ENCODE assay signal across 9 cellular contexts in the genomic region with DNA sequence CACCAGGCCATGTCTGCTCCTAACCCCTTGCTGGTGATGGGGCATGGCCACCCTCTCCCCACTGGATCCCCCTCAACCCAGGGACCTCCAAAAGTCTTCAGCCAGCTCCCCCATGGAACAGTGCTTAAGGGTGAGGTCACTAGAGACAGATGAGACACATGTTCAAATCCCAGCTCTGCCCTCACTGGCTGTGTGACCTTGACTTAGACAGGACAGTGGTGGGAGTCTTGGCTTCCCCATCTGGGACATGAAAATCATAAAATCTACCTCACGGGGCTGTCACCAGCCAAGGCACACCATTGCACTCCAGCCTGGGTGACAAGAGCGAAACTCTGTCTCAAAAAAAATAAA. TPM values are rescaled to one million over a fixed set of nuclear protein-coding genes. Genes with fewer than 3 reads are reported as not detected.
DNase-seq lines count a peak whose midpoint lies in the region; ATAC-seq lines count a peak whose summit lies in the region.
"Had no signal": no experiment of that assay in that cellular context is flagged by ENCODE, and none has a peak within 500 bp of the region (broad histone marks: within the 10 kb centered on the region; RNA-seq: fewer than 3 reads in every experiment).

No MANE protein-coding gene starts in this region.

- H3K27me3 Mint-ChIP-seq in activated T-helper 17 cell treated with anti-CD3 and anti-CD28 coated beads, Interleukin-2, amount 50 U/mL, for 72 hours = no peaks in the 10 kb centered on the region
- no peaks in the 10 kb centered on the region for H3K27me3 Mint-ChIP-seq in natural killer cell treated with Interleukin-12 subunit alpha and Interleukin-12 subunit beta and Interleukin-15 and Interleukin-18, amount 100 ng/mL, for 72 hours

- peaks cover 91% of the 10 kb centered on the region for H3K36me3 Mint-ChIP-seq in activated T-helper 17 cell treated with anti-CD3 and anti-CD28 coated beads, Interleukin-2, amount 50 U/mL, for 72 hours (ENCODE audit: low read depth)
- H3K36me3 Mint-ChIP-seq in natural killer cell treated with Interleukin-12 subunit alpha and Interleukin-12 subunit beta and Interleukin-15 and Interleukin-18, amount 100 ng/mL, for 72 hours = peaks cover 5% of the 10 kb centered on the region

- H3K36me3 ChIP-seq in ACC112 (ENCODE audit: insufficient read depth, low read length) = no peaks in the 10 kb centered on the region
- H3K36me3 ChIP-seq: MG63 had no signal

- ATAC-seq in GM21526 (IDR thresholded peaks at IDR 0.05; ENCODE audit: low FRiP score, unreplicated experiment) (peak; percentile 6), HG03378 (IDR thresholded peaks at IDR 0.05; ENCODE audit: unreplicated experiment) (no peak)
- no peak for ATAC-seq in activated T-helper 17 cell treated with anti-CD3 and anti-CD28 coated beads, Interleukin-2, amount 50 U/mL, for 72 hours (replicated peaks)
- no peak for ATAC-seq in natural killer cell treated with Interleukin-12 subunit alpha and Interleukin-12 subunit beta and Interleukin-15 and Interleukin-18, amount 100 ng/mL, for 72 hours

- H2AFZ ChIP-seq in ACC112 (ENCODE audit: low read length, unreplicated experiment) = no peak overlapping the region

- H3K4me1 ChIP-seq in ACC112 (ENCODE audit: control insufficient read depth, insufficient read depth, low read length, unreplicated experiment) = peaks cover 37% of the 10 kb centered on the region

- no peaks in the 10 kb centered on the region for H3K9me3 Mint-ChIP-seq in activated T-helper 17 cell treated with anti-CD3 and anti-CD28 coated beads, Interleukin-2, amount 50 U/mL, for 72 hours
- H3K9me3 Mint-ChIP-seq in natural killer cell treated with Interleukin-12 subunit alpha and Interleukin-12 subunit beta and Interleukin-15 and Interleukin-18, amount 100 ng/mL, for 72 hours = no peaks in the 10 kb centered on the region

- DNase-seq in natural killer cell treated with Interleukin-12 subunit alpha and Interleukin-12 subunit beta and Interleukin-15 and Interleukin-18, amount 100 ng/mL, for 72 hours (ENCODE audit: low spot score) = no peak
- DNase-seq in stimulated activated CD4-positive, alpha-beta T cell treated with anti-CD3 and anti-CD28 coated beads, Interleukin-2, amount 100 ng/mL, for 48 hours = no peak
- no peak for DNase-seq in activated CD4-positive, CD25-positive, alpha-beta regulatory T cell treated with anti-CD3 and anti-CD28 coated beads, Interleukin-2, amount 50 U/mL, for 72 hours
- DNase-seq in activated CD8-positive, alpha-beta memory T cell treated with anti-CD3 and anti-CD28 coated beads, Interleukin-2, amount 50 U/mL, for 4 hours = no peak
- DNase-seq: MG63 had no signal

- H3K27ac ChIP-seq in ACC112 (ENCODE audit: low read depth, low read length) = peak overlapping the region; percentile 56; the same call in 1 of the 2 replicates

- H3K4me1 Mint-ChIP-seq in activated T-helper 17 cell treated with anti-CD3 and anti-CD28 coated beads, Interleukin-2, amount 50 U/mL, for 72 hours = peaks cover 34% of the 10 kb centered on the region
- peaks cover 50 to 52% of the 10 kb centered on the region in 2 donors for H3K4me1 Mint-ChIP-seq in natural killer cell treated with Interleukin-12 subunit alpha and Interleukin-12 subunit beta and Interleukin-15 and Interleukin-18, amount 100 ng/mL, for 72 hours (ENCODE audit: low read depth in 2 of 2)

- no peak overlapping the region for H3K4me3 ChIP-seq in ACC112 (ENCODE audit: low read depth, low read length)
- H3K4me3 ChIP-seq: MG63 had no signal

- H3K79me2 ChIP-seq in ACC112 (ENCODE audit: control insufficient read depth, insufficient read depth, low read length, unreplicated experiment) = no peaks in the 10 kb centered on the region

- H3K27me3 ChIP-seq in ACC112 (ENCODE audit: insufficient read depth, low read length) = no peaks in the 10 kb centered on the region
- H3K27me3 ChIP-seq: MG63 had no signal

- H3K4me3 Mint-ChIP-seq in activated T-helper 17 cell treated with anti-CD3 and anti-CD28 coated beads, Interleukin-2, amount 50 U/mL, for 72 hours = peak overlapping the region; percentile 74
- H3K4me3 Mint-ChIP-seq in natural killer cell treated with Interleukin-12 subunit alpha and Interleukin-12 subunit beta and Interleukin-15 and Interleukin-18, amount 100 ng/mL, for 72 hours = peak overlapping the region; percentile 86

- peak overlapping the region; percentile 87 for H3K27ac Mint-ChIP-seq in activated T-helper 17 cell treated with anti-CD3 and anti-CD28 coated beads, Interleukin-2, amount 50 U/mL, for 72 hours
- peak overlapping the region; percentile 95 to 97 for H3K27ac Mint-ChIP-seq in natural killer cell treated with Interleukin-12 subunit alpha and Interleukin-12 subunit beta and Interleukin-15 and Interleukin-18, amount 100 ng/mL, for 72 hours

RNA-seq across cellular contexts. Expression of a gene that starts 10.9 kb away (rescaled TPM):
- 100 to 1,000 TPM; 103 to 123 TPM for total RNA-seq in activated T-helper 17 cell treated with anti-CD3 and anti-CD28 coated beads, Interleukin-2, amount 50 U/mL, for 72 hours
- total RNA-seq in natural killer cell treated with Interleukin-12 subunit alpha and Interleukin-12 subunit beta and Interleukin-15 and Interleukin-18, amount 100 ng/mL, for 72 hours = 10 to 100 TPM; 76.1 to 78.0 TPM

RNA-seq across cellular contexts. Expression of a gene that starts 21.2 kb away (rescaled TPM):
- total RNA-seq in activated T-helper 17 cell treated with anti-CD3 and anti-CD28 coated beads, Interleukin-2, amount 50 U/mL, for 72 hours = 10 to 100 TPM; 14.7 to 23.4 TPM
- 10 to 100 TPM; 27.1 to 40.8 TPM for total RNA-seq in natural killer cell treated with Interleukin-12 subunit alpha and Interleukin-12 subunit beta and Interleukin-15 and Interleukin-18, amount 100 ng/mL, for 72 hours
